1 cellular context compared by ENCODE assay signal in the genomic region with DNA sequence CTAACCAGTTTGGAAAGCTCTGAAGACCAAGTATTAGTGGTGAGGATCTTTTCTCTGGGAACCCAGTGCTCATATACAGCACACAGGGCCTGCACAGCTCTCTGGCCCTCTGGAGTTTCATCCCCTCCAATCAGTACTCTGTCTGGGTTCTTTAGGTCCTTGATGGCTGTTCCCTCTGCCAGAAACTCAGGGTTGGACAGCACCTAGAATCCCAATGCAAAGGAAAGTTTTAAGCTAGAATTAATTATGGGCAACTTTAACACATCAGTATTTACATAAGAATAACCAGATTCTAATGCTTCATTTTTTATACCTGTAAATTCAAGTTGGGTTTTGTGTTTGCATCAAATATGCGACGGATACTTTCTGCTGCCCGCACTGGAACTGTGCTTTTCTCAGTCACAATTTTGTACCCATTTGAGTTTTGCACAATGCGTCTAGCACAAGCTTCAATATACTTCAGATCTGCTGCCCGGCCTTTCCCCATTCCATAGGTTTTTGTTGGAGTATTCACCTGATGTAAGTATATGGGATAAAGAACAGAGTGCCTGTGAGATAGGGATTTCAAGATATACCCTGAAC.
TF ChIP-seq lines count a peak whose summit lies in the region.

No MANE protein-coding gene starts in this region.

TF ChIP-seq in A549, 52 proteins besides CTCF, POLR2A, EP300 and RAD21:
- TF ChIP-seq FOXS1 (CRISPR knock-in tag; IDR thresholded peaks at IDR 0.05) = no peak
- no peak for TF ChIP-seq TFCP2L1 (CRISPR knock-in tag; IDR thresholded peaks at IDR 0.05)
- TF ChIP-seq, protein P1, sequence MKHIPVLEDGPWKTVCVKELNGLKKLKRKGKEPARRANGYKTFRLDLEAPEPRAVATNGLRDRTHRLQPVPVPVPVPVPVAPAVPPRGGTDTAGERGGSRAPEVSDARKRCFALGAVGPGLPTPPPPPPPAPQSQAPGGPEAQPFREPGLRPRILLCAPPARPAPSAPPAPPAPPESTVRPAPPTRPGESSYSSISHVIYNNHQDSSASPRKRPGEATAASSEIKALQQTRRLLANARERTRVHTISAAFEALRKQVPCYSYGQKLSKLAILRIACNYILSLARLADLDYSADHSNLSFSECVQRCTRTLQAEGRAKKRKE (CRISPR knock-in tag; IDR thresholded peaks at IDR 0.05; ENCODE audit: low read depth) = no peak
- no peak for TF ChIP-seq RNF2 (IDR thresholded peaks at IDR 0.05; ENCODE audit: borderline replicate concordance, low read depth)
- no peak for TF ChIP-seq NR3C1 (IDR thresholded peaks at IDR 0.05)
- no peak for TF ChIP-seq RFX5 (IDR thresholded peaks at IDR 0.05)
- TF ChIP-seq, protein P2, sequence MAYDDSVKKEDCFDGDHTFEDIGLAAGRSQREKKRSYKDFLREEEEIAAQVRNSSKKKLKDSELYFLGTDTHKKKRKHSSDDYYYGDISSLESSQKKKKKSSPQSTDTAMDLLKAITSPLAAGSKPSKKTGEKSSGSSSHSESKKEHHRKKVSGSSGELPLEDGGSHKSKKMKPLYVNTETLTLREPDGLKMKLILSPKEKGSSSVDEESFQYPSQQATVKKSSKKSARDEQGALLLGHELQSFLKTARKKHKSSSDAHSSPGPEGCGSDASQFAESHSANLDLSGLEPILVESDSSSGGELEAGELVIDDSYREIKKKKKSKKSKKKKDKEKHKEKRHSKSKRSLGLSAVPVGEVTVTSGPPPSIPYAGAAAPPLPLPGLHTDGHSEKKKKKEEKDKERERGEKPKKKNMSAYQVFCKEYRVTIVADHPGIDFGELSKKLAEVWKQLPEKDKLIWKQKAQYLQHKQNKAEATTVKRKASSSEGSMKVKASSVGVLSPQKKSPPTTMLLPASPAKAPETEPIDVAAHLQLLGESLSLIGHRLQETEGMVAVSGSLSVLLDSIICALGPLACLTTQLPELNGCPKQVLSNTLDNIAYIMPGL (CRISPR knock-in tag; IDR thresholded peaks at IDR 0.05; ENCODE audit: borderline replicate concordance) = no peak
- TF ChIP-seq ZC3H11A (IDR thresholded peaks at IDR 0.05) = no peak
- TF ChIP-seq, protein P3, sequence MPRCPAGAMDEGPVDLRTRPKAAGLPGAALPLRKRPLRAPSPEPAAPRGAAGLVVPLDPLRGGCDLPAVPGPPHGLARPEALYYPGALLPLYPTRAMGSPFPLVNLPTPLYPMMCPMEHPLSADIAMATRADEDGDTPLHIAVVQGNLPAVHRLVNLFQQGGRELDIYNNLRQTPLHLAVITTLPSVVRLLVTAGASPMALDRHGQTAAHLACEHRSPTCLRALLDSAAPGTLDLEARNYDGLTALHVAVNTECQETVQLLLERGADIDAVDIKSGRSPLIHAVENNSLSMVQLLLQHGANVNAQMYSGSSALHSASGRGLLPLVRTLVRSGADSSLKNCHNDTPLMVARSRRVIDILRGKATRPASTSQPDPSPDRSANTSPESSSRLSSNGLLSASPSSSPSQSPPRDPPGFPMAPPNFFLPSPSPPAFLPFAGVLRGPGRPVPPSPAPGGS (IDR thresholded peaks at IDR 0.05) = no peak
- no peak for TF ChIP-seq CBX2 (IDR thresholded peaks at IDR 0.05; ENCODE audit: borderline replicate concordance, low read depth)
TF ChIP-seq in A549: peak in this region for 0.
